2 cellular contexts compared by ENCODE assay signal in the genomic region with DNA sequence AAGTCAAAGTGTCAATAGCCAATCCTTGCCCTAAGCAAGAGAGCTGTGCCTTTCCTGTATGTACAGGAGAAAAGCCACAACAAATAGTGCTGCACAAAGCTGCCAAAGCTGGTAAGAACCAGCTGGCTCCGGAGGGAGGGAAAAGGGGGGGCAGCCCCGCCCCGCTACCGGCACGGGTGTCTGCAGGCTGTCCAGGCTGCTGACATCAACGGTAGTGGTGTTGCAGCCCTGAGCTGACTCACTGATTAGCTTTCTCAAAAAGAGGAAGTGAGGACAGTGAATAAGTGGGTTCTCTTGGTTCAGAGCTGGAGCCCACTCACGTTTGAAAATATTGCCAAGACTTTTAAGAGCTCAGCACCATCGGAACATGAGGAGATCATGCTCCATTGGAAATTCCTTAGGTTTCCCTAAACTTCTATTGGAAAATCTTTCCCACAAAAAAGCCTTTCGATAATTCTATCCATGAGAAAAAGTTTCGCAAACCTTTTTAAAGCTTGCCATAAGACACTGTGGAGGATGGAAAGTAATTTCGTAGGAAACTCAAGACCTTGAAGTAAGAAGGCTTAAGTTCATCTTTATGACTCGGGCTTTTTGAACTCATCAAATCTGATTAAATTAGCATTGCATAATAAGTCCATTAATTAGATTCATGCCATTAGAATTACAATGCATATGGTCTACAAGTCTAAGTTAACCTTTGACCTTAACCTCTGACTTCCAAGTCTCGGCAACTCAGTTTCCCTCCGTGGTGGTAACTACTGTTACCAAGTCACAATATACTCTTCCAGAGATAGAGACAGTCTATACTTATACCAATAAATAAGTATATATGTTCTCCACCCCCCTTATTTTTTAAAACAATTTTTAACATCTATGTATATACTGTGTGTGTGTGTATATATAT.
TF ChIP-seq lines count a peak whose summit lies in the region.

No MANE protein-coding gene starts in this region.

TF ChIP-seq in A549, 52 proteins besides CTCF, POLR2A, EP300 and RAD21 (continued from another document and continues in another):
- TF ChIP-seq, protein P1, sequence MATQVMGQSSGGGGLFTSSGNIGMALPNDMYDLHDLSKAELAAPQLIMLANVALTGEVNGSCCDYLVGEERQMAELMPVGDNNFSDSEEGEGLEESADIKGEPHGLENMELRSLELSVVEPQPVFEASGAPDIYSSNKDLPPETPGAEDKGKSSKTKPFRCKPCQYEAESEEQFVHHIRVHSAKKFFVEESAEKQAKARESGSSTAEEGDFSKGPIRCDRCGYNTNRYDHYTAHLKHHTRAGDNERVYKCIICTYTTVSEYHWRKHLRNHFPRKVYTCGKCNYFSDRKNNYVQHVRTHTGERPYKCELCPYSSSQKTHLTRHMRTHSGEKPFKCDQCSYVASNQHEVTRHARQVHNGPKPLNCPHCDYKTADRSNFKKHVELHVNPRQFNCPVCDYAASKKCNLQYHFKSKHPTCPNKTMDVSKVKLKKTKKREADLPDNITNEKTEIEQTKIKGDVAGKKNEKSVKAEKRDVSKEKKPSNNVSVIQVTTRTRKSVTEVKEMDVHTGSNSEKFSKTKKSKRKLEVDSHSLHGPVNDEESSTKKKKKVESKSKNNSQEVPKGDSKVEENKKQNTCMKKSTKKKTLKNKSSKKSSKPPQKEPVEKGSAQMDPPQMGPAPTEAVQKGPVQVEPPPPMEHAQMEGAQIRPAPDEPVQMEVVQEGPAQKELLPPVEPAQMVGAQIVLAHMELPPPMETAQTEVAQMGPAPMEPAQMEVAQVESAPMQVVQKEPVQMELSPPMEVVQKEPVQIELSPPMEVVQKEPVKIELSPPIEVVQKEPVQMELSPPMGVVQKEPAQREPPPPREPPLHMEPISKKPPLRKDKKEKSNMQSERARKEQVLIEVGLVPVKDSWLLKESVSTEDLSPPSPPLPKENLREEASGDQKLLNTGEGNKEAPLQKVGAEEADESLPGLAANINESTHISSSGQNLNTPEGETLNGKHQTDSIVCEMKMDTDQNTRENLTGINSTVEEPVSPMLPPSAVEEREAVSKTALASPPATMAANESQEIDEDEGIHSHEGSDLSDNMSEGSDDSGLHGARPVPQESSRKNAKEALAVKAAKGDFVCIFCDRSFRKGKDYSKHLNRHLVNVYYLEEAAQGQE (IDR thresholded peaks at IDR 0.05), result peak; percentile 27; the same call in 1 of the 2 replicates
- TF ChIP-seq CHD2 (IDR thresholded peaks at IDR 0.05; ENCODE audit: low read length, partially characterized antibody) (no peak), SMC3 (IDR thresholded peaks at IDR 0.05) (0 out of 3 replicates have a peak, but pooled peaks have one; percentile 17), KDM1A (IDR thresholded peaks at IDR 0.05; ENCODE audit: low read depth) (no peak), PHF8 (IDR thresholded peaks at IDR 0.05; ENCODE audit: borderline replicate concordance, low read depth) (no peak), JUNB (IDR thresholded peaks at IDR 0.05) (peak; percentile 39; the same call in 1 of the 2 replicates), KDM5A (IDR thresholded peaks at IDR 0.05) (no peak), POLR2AphosphoS2 (conservative IDR thresholded peaks at IDR 0.05; ENCODE audit: low read length) (no peak), TFCP2L1 (CRISPR knock-in tag; IDR thresholded peaks at IDR 0.05) (no peak), CEBPB (IDR thresholded peaks at IDR 0.05) (0 out of 4 replicates have a peak, but pooled peaks of 1 of the 2 experiments have one; percentile 2), JUN (IDR thresholded peaks at IDR 0.05) (no peak), FOSL2 (IDR thresholded peaks at IDR 0.05) (no peak), FOSL2 (CRISPR knock-in tag; IDR thresholded peaks at IDR 0.05) (peak; percentile 51; the same call in 1 of the 2 replicates), RNF2 (IDR thresholded peaks at IDR 0.05; ENCODE audit: borderline replicate concordance, low read depth) (no peak), RARB (CRISPR knock-in tag; IDR thresholded peaks at IDR 0.05) (no peak), HOXB13 (CRISPR knock-in tag; IDR thresholded peaks at IDR 0.05; ENCODE audit: low read depth) (no peak), CBX2 (IDR thresholded peaks at IDR 0.05; ENCODE audit: borderline replicate concordance, low read depth) (no peak), NPAS2 (CRISPR knock-in tag; IDR thresholded peaks at IDR 0.05; ENCODE audit: borderline replicate concordance) (no peak), NR3C1 (IDR thresholded peaks at IDR 0.05) (no peak), EHMT2 (IDR thresholded peaks at IDR 0.05; ENCODE audit: low read depth) (no peak), MAZ (IDR thresholded peaks at IDR 0.05; ENCODE audit: borderline replicate concordance, low read depth, low read length) (no peak), ZNF302 (CRISPR knock-in tag; IDR thresholded peaks at IDR 0.05) (no peak), ZC3H11A (IDR thresholded peaks at IDR 0.05) (no peak), RFX5 (IDR thresholded peaks at IDR 0.05) (no peak), NFE2L2 (conservative IDR thresholded peaks at IDR 0.05; ENCODE audit: low read length) (no peak), CBX8 (IDR thresholded peaks at IDR 0.05) (no peak)
- TF ChIP-seq, protein P2, sequence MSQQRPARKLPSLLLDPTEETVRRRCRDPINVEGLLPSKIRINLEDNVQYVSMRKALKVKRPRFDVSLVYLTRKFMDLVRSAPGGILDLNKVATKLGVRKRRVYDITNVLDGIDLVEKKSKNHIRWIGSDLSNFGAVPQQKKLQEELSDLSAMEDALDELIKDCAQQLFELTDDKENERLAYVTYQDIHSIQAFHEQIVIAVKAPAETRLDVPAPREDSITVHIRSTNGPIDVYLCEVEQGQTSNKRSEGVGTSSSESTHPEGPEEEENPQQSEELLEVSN (IDR thresholded peaks at IDR 0.05; ENCODE audit: borderline replicate concordance, low read depth), result no peak
- TF ChIP-seq, protein P3, sequence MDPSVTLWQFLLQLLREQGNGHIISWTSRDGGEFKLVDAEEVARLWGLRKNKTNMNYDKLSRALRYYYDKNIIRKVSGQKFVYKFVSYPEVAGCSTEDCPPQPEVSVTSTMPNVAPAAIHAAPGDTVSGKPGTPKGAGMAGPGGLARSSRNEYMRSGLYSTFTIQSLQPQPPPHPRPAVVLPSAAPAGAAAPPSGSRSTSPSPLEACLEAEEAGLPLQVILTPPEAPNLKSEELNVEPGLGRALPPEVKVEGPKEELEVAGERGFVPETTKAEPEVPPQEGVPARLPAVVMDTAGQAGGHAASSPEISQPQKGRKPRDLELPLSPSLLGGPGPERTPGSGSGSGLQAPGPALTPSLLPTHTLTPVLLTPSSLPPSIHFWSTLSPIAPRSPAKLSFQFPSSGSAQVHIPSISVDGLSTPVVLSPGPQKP (IDR thresholded peaks at IDR 0.05; ENCODE audit: low read depth, low read length), result no peak
- TF ChIP-seq, protein P4, sequence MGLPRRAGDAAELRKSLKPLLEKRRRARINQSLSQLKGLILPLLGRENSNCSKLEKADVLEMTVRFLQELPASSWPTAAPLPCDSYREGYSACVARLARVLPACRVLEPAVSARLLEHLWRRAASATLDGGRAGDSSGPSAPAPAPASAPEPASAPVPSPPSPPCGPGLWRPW (IDR thresholded peaks at IDR 0.05), result no peak
- TF ChIP-seq, protein P5, sequence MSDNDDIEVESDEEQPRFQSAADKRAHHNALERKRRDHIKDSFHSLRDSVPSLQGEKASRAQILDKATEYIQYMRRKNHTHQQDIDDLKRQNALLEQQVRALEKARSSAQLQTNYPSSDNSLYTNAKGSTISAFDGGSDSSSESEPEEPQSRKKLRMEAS (IDR thresholded peaks at IDR 0.05), result no peak

TF ChIP-seq in WTC11, 78 proteins besides CTCF, POLR2A, EP300 and RAD21:
- TF ChIP-seq, protein P6, sequence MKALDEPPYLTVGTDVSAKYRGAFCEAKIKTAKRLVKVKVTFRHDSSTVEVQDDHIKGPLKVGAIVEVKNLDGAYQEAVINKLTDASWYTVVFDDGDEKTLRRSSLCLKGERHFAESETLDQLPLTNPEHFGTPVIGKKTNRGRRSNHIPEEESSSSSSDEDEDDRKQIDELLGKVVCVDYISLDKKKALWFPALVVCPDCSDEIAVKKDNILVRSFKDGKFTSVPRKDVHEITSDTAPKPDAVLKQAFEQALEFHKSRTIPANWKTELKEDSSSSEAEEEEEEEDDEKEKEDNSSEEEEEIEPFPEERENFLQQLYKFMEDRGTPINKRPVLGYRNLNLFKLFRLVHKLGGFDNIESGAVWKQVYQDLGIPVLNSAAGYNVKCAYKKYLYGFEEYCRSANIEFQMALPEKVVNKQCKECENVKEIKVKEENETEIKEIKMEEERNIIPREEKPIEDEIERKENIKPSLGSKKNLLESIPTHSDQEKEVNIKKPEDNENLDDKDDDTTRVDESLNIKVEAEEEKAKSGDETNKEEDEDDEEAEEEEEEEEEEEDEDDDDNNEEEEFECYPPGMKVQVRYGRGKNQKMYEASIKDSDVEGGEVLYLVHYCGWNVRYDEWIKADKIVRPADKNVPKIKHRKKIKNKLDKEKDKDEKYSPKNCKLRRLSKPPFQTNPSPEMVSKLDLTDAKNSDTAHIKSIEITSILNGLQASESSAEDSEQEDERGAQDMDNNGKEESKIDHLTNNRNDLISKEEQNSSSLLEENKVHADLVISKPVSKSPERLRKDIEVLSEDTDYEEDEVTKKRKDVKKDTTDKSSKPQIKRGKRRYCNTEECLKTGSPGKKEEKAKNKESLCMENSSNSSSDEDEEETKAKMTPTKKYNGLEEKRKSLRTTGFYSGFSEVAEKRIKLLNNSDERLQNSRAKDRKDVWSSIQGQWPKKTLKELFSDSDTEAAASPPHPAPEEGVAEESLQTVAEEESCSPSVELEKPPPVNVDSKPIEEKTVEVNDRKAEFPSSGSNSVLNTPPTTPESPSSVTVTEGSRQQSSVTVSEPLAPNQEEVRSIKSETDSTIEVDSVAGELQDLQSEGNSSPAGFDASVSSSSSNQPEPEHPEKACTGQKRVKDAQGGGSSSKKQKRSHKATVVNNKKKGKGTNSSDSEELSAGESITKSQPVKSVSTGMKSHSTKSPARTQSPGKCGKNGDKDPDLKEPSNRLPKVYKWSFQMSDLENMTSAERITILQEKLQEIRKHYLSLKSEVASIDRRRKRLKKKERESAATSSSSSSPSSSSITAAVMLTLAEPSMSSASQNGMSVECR (CRISPR knock-in tag; IDR thresholded peaks at IDR 0.05; ENCODE audit: borderline replicate concordance), result no peak
- TF ChIP-seq, protein P7, sequence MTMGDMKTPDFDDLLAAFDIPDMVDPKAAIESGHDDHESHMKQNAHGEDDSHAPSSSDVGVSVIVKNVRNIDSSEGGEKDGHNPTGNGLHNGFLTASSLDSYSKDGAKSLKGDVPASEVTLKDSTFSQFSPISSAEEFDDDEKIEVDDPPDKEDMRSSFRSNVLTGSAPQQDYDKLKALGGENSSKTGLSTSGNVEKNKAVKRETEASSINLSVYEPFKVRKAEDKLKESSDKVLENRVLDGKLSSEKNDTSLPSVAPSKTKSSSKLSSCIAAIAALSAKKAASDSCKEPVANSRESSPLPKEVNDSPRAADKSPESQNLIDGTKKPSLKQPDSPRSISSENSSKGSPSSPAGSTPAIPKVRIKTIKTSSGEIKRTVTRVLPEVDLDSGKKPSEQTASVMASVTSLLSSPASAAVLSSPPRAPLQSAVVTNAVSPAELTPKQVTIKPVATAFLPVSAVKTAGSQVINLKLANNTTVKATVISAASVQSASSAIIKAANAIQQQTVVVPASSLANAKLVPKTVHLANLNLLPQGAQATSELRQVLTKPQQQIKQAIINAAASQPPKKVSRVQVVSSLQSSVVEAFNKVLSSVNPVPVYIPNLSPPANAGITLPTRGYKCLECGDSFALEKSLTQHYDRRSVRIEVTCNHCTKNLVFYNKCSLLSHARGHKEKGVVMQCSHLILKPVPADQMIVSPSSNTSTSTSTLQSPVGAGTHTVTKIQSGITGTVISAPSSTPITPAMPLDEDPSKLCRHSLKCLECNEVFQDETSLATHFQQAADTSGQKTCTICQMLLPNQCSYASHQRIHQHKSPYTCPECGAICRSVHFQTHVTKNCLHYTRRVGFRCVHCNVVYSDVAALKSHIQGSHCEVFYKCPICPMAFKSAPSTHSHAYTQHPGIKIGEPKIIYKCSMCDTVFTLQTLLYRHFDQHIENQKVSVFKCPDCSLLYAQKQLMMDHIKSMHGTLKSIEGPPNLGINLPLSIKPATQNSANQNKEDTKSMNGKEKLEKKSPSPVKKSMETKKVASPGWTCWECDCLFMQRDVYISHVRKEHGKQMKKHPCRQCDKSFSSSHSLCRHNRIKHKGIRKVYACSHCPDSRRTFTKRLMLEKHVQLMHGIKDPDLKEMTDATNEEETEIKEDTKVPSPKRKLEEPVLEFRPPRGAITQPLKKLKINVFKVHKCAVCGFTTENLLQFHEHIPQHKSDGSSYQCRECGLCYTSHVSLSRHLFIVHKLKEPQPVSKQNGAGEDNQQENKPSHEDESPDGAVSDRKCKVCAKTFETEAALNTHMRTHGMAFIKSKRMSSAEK (CRISPR knock-in tag; IDR thresholded peaks at IDR 0.05; ENCODE audit: borderline replicate concordance), result 0 out of 2 replicates have a peak, but pooled peaks have one; percentile 30
- 0 out of 2 replicates have a peak, but pooled peaks have one; percentile 12 for TF ChIP-seq ZNF396 (CRISPR knock-in tag; IDR thresholded peaks at IDR 0.05; ENCODE audit: borderline replicate concordance)
